1 cellular context compared by ENCODE assay signal in the genomic region with DNA sequence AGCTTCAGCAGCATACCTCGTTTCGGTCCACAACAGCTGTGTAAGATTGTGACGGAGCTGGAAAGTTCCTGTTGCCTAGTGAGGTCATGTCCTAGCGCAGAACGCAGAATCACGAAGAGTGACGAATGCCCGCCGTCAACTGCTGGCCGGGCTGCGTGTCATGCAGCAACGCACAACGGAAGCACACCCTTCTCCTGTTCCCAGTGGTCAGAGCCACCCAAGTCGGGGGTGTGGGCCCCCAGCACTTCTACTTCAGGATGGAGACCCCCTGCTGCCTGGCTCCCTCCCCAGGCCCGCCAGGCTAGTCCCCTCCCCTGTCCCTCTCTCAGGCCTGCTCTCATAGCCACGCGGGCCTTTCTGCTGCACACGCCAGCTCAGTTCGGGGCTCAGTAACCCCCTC.
TF ChIP-seq lines count a peak whose summit lies in the region.

No MANE protein-coding gene starts in this region.

TF ChIP-seq in IMR-90, 13 proteins besides CTCF, POLR2A, EP300 and RAD21:
- TF ChIP-seq MAFK (IDR thresholded peaks at IDR 0.05; ENCODE audit: low read depth, low read length) = no peak
- TF ChIP-seq MAZ (IDR thresholded peaks at IDR 0.05; ENCODE audit: borderline replicate concordance, low read depth, low read length) = no peak
- TF ChIP-seq MXI1 (IDR thresholded peaks at IDR 0.05; ENCODE audit: borderline replicate concordance, low read depth, low read length) = no peak
- TF ChIP-seq, protein P1, sequence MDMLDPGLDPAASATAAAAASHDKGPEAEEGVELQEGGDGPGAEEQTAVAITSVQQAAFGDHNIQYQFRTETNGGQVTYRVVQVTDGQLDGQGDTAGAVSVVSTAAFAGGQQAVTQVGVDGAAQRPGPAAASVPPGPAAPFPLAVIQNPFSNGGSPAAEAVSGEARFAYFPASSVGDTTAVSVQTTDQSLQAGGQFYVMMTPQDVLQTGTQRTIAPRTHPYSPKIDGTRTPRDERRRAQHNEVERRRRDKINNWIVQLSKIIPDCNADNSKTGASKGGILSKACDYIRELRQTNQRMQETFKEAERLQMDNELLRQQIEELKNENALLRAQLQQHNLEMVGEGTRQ (IDR thresholded peaks at IDR 0.05; ENCODE audit: low read depth, low read length) = no peak
- TF ChIP-seq FOS (IDR thresholded peaks at IDR 0.05; ENCODE audit: low read depth, low read length) = no peak
- no peak for TF ChIP-seq CEBPB (IDR thresholded peaks at IDR 0.05; ENCODE audit: low read depth, low read length)
- TF ChIP-seq CHD1 (IDR thresholded peaks at IDR 0.05; ENCODE audit: low read depth, low read length) = no peak
- no peak for TF ChIP-seq RCOR1 (IDR thresholded peaks at IDR 0.05; ENCODE audit: insufficient replicate concordance, low read length)
- TF ChIP-seq, protein P2, sequence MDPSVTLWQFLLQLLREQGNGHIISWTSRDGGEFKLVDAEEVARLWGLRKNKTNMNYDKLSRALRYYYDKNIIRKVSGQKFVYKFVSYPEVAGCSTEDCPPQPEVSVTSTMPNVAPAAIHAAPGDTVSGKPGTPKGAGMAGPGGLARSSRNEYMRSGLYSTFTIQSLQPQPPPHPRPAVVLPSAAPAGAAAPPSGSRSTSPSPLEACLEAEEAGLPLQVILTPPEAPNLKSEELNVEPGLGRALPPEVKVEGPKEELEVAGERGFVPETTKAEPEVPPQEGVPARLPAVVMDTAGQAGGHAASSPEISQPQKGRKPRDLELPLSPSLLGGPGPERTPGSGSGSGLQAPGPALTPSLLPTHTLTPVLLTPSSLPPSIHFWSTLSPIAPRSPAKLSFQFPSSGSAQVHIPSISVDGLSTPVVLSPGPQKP (IDR thresholded peaks at IDR 0.05; ENCODE audit: borderline replicate concordance, low read depth, low read length) = no peak
- no peak for TF ChIP-seq BHLHE40 (IDR thresholded peaks at IDR 0.05; ENCODE audit: low read depth, low read length)
- TF ChIP-seq NFE2L2 (IDR thresholded peaks at IDR 0.05; ENCODE audit: low read depth, low read length) = no peak
- no peak for TF ChIP-seq SMC3 (IDR thresholded peaks at IDR 0.05; ENCODE audit: low read depth, low read length)
- no peak for TF ChIP-seq RFX5 (IDR thresholded peaks at IDR 0.05; ENCODE audit: low read depth, low read length)
